Comparison of ENCODE assay signal across 11 cellular contexts in genomic region chr2:1972428-1972827, GRCh38.
A peak's percentile ranks its signal among the peaks of the same experiment; 100 is the strongest.
DNase-seq lines count a peak whose midpoint lies in the region; ATAC-seq and TF ChIP-seq lines count a peak whose summit lies in the region.
"Had no signal": no experiment of that assay in that cellular context is flagged by ENCODE, and none has a peak within 500 bp of the region (broad histone marks: within the 10 kb centered on the region; RNA-seq: fewer than 3 reads in every experiment).

No MANE protein-coding gene starts in this region.

- peak in 1 of 4 donors; percentile 50 for ATAC-seq in heart left ventricle
- ATAC-seq in Right ventricle myocardium inferior, result no peak
- peak; percentile 18 to 47 for ATAC-seq in left cardiac atrium
- no peak for ATAC-seq in activated CD8-positive, alpha-beta T cell treated with anti-CD3 and anti-CD28 coated beads for 36 hours
- no peak for ATAC-seq in effector memory CD8-positive, alpha-beta T cell (replicated peaks)

- H3K4me3 Mint-ChIP-seq in activated naive CD4-positive, alpha-beta T cell treated with anti-CD3 and anti-CD28 coated beads for 36 hours, result no peak overlapping the region
- H3K4me3 Mint-ChIP-seq in activated CD8-positive, alpha-beta T cell treated with anti-CD3 and anti-CD28 coated beads for 36 hours, result no peak overlapping the region
- no peak overlapping the region for H3K4me3 Mint-ChIP-seq in effector memory CD8-positive, alpha-beta T cell
- H3K4me3 Mint-ChIP-seq: activated naive CD8-positive, alpha-beta T cell had no signal

- intact Hi-C loops in heart left ventricle (cut with DNase I), result no loop called here
- intact Hi-C loops in Right ventricle myocardium inferior (cut with DNase I), result no loop called here
- intact Hi-C loops in left cardiac atrium (cut with DNase I), result no loop called here
- intact Hi-C loops in activated naive CD4-positive, alpha-beta T cell treated with anti-CD3 and anti-CD28 coated beads for 36 hours (cut with micrococcal nuclease), result no loop called here
- intact Hi-C loops in activated CD8-positive, alpha-beta T cell treated with anti-CD3 and anti-CD28 coated beads for 36 hours (cut with micrococcal nuclease), result no loop called here

- POLR2A ChIA-PET in RWPE1 (lab: Yijun Ruan, JAX; ENCODE audit: low non-redundant PET), result no interaction called here
- POLR2A ChIA-PET in activated CD8-positive, alpha-beta T cell treated with anti-CD3 and anti-CD28 coated beads for 36 hours (lab: Charles Lee), result no interaction called here

- peaks cover 0 to 11% (median 0%) of the 10 kb centered on the region in 12 donors for H3K4me1 ChIP-seq in heart left ventricle

- no peaks in the 10 kb centered on the region for H3K27me3 Mint-ChIP-seq in activated naive CD4-positive, alpha-beta T cell treated with anti-CD3 and anti-CD28 coated beads for 36 hours (ENCODE audit: low read depth)
- H3K27me3 Mint-ChIP-seq in activated CD8-positive, alpha-beta T cell treated with anti-CD3 and anti-CD28 coated beads for 36 hours, result peaks cover 1% of the 10 kb centered on the region
- H3K27me3 Mint-ChIP-seq in effector memory CD8-positive, alpha-beta T cell, result peaks cover 0 to 4% of the 10 kb centered on the region in 2 donors
- H3K27me3 Mint-ChIP-seq: activated naive CD8-positive, alpha-beta T cell had no signal

- no peak overlapping the region for H3K4me3 ChIP-seq in heart left ventricle

- CTCF ChIA-PET in RWPE1 (lab: Yijun Ruan, JAX), result no interaction called here
- CTCF ChIA-PET in activated naive CD4-positive, alpha-beta T cell treated with anti-CD3 and anti-CD28 coated beads for 36 hours (lab: Charles Lee), result no interaction called here
- CTCF ChIA-PET in activated CD8-positive, alpha-beta T cell treated with anti-CD3 and anti-CD28 coated beads for 36 hours (lab: Charles Lee), result no interaction called here

- no peak for TF ChIP-seq POLR2A in heart left ventricle (IDR thresholded peaks at IDR 0.05)

- no peaks in the 10 kb centered on the region for H3K27me3 ChIP-seq in heart left ventricle

- no peaks in the 10 kb centered on the region for H3K4me1 Mint-ChIP-seq in activated naive CD4-positive, alpha-beta T cell treated with anti-CD3 and anti-CD28 coated beads for 36 hours (ENCODE audit: low read depth)
- no peaks in the 10 kb centered on the region for H3K4me1 Mint-ChIP-seq in activated CD8-positive, alpha-beta T cell treated with anti-CD3 and anti-CD28 coated beads for 36 hours (ENCODE audit: low read depth)
- H3K4me1 Mint-ChIP-seq in effector memory CD8-positive, alpha-beta T cell (ENCODE audit: low read depth in 2 of 2), result no peaks in the 10 kb centered on the region

- no peaks in the 10 kb centered on the region for H3K36me3 Mint-ChIP-seq in activated naive CD4-positive, alpha-beta T cell treated with anti-CD3 and anti-CD28 coated beads for 36 hours (ENCODE audit: low read depth)
- no peaks in the 10 kb centered on the region for H3K36me3 Mint-ChIP-seq in activated CD8-positive, alpha-beta T cell treated with anti-CD3 and anti-CD28 coated beads for 36 hours (ENCODE audit: low read depth)
- H3K36me3 Mint-ChIP-seq in effector memory CD8-positive, alpha-beta T cell (ENCODE audit: insufficient read depth), result no peaks in the 10 kb centered on the region
- H3K36me3 Mint-ChIP-seq: activated naive CD8-positive, alpha-beta T cell had no signal

- no peaks in the 10 kb centered on the region for H3K9me3 ChIP-seq in heart left ventricle

- H3K36me3 ChIP-seq in heart left ventricle, result no peaks in the 10 kb centered on the region

- TF ChIP-seq CTCF in heart left ventricle (IDR thresholded peaks at IDR 0.05), result no peak
- TF ChIP-seq CTCF in RWPE1 (conservative IDR thresholded peaks at IDR 0.05; ENCODE audit: low read depth), result no peak
- TF ChIP-seq CTCF in activated CD8-positive, alpha-beta T cell treated with anti-CD3 and anti-CD28 coated beads for 36 hours (IDR thresholded peaks at IDR 0.05), result no peak

- DNase-seq in heart left ventricle, result peak in 3 of 5 donors; percentile 35 to 68 (median 57)
- DNase-seq in Right ventricle myocardium inferior (ENCODE audit: missing footprints), result no peak
- DNase-seq in RWPE1 (ENCODE audit: low spot score), result peak; percentile 37
- peak; percentile 40 for DNase-seq in left cardiac atrium
- DNase-seq in activated naive CD4-positive, alpha-beta T cell treated with anti-CD3 and anti-CD28 coated beads for 36 hours, result no peak
- no peak for DNase-seq in activated CD8-positive, alpha-beta T cell treated with anti-CD3 and anti-CD28 coated beads for 36 hours
- DNase-seq in dermis blood vessel endothelial cell, result no peak
- DNase-seq in effector memory CD8-positive, alpha-beta T cell, result no peak
- DNase-seq: ACHN; stimulated activated naive CD4-positive, alpha-beta T cell had no signal

- 44 to 56% (median 50%) methylated on average over 5 of the region's 5 CpGs for WGBS in heart left ventricle, 4 donors

- no peak overlapping the region for H3K27ac Mint-ChIP-seq in activated naive CD4-positive, alpha-beta T cell treated with anti-CD3 and anti-CD28 coated beads for 36 hours
- no peak overlapping the region for H3K27ac Mint-ChIP-seq in activated CD8-positive, alpha-beta T cell treated with anti-CD3 and anti-CD28 coated beads for 36 hours
- no peak overlapping the region for H3K27ac Mint-ChIP-seq in effector memory CD8-positive, alpha-beta T cell
- H3K27ac Mint-ChIP-seq: activated naive CD8-positive, alpha-beta T cell had no signal

- H3K9me3 Mint-ChIP-seq in activated naive CD4-positive, alpha-beta T cell treated with anti-CD3 and anti-CD28 coated beads for 36 hours, result no peaks in the 10 kb centered on the region
- H3K9me3 Mint-ChIP-seq in activated CD8-positive, alpha-beta T cell treated with anti-CD3 and anti-CD28 coated beads for 36 hours, result no peaks in the 10 kb centered on the region
- no peaks in the 10 kb centered on the region for H3K9me3 Mint-ChIP-seq in effector memory CD8-positive, alpha-beta T cell

- no peak overlapping the region for H3K27ac ChIP-seq in heart left ventricle
- H3K27ac ChIP-seq in RWPE1, result no peak overlapping the region

Comparison
In these comparisons a context has a peak if more than half of its experiments do, and no peak if none do; other contexts are left out.
1. ATAC-seq: peak in left cardiac atrium (2 of 2); none in Right ventricle myocardium inferior (single experiment), activated CD8-positive, alpha-beta T cell treated with anti-CD3 and anti-CD28 coated beads for 36 hours (single experiment) and effector memory CD8-positive, alpha-beta T cell (single experiment).
2. DNase-seq: peak in heart left ventricle (3 of 5), RWPE1 (single experiment) and left cardiac atrium (single experiment); none in Right ventricle myocardium inferior (single experiment), activated naive CD4-positive, alpha-beta T cell treated with anti-CD3 and anti-CD28 coated beads for 36 hours (single experiment), activated CD8-positive, alpha-beta T cell treated with anti-CD3 and anti-CD28 coated beads for 36 hours (single experiment), dermis blood vessel endothelial cell (single experiment) and effector memory CD8-positive, alpha-beta T cell (0 of 3).